In genomic region chr12:26614217-26614616, GRCh38 we compare ENCODE assay signal across 9 cellular contexts.
DNase-seq lines count a peak whose midpoint lies in the region; ATAC-seq and TF ChIP-seq lines count a peak whose summit lies in the region.
"Had no signal": no experiment of that assay in that cellular context is flagged by ENCODE, and none has a peak within 500 bp of the region (broad histone marks: within the 10 kb centered on the region; RNA-seq: fewer than 3 reads in every experiment).

No MANE protein-coding gene starts in this region.

- intact Hi-C loops in psoas muscle (cut with DNase I), result no loop called here

- H3K27me3 ChIP-seq in GM23338 (ENCODE audit: insufficient read depth), result no peaks in the 10 kb centered on the region
- no peaks in the 10 kb centered on the region for H3K27me3 ChIP-seq in psoas muscle (ENCODE audit: insufficient read depth in 3 of 3, low read length in 2 of 3)

- H3K9me3 Mint-ChIP-seq in GM23338, result no peaks in the 10 kb centered on the region
- H3K9me3 Mint-ChIP-seq: stimulated activated naive CD8-positive, alpha-beta T cell treated with anti-CD3 and anti-CD28 coated beads, Interleukin-15, Interleukin-2, amounts not matched to agents 100 ng/mL and 50 ng/mL, for 24 hours had no signal

- peaks cover 15% of the 10 kb centered on the region for H3K36me3 Mint-ChIP-seq in GM23338 (ENCODE audit: low read depth)

- H3K9me3 ChIP-seq in psoas muscle, result no peaks in the 10 kb centered on the region

- H3K36me3 ChIP-seq in GM23338 (ENCODE audit: insufficient read depth) (peaks cover 2% of the 10 kb centered on the region; the same call in 1 of the 2 replicates), psoas muscle (ENCODE audit: insufficient read depth in 1 of 2, low read depth in 1 of 2) (peaks cover 2 to 7% of the 10 kb centered on the region in 2 donors)

- H3K4me1 ChIP-seq in GM23338 (ENCODE audit: insufficient read depth) (no peaks in the 10 kb centered on the region), psoas muscle (no peaks in the 10 kb centered on the region)

- H3K4me3 ChIP-seq in AG10803 (ENCODE audit: low read length), result no peak overlapping the region
- no peak overlapping the region for H3K4me3 ChIP-seq in GM23338
- H3K4me3 ChIP-seq in psoas muscle, result no peak overlapping the region

- no peaks in the 10 kb centered on the region for H3K79me2 ChIP-seq in GM23338 (replicated peaks; ENCODE audit: insufficient read depth)

- WGBS in psoas muscle, 3 donors, result 44 to 49% (median 49%) methylated on average over 2 of the region's 2 CpGs

- TF ChIP-seq CTCF in AG10803 (conservative IDR thresholded peaks at IDR 0.05; ENCODE audit: low read length) (peak; percentile 69), GM23338 (conservative IDR thresholded peaks at IDR 0.05; ENCODE audit: low read depth in 2 of 2) (peak; percentile 83 to 88), psoas muscle (IDR thresholded peaks at IDR 0.05) (peak; percentile 16)

- H3F3A ChIP-seq in GM23338 (replicated peaks; ENCODE audit: low read depth), result no peaks in the 10 kb centered on the region

- peak; percentile 37 for DNase-seq in AG10803 (ENCODE audit: low read depth)
- peak; percentile 71 for DNase-seq in GM23338 (ENCODE audit: low spot score)
- peak; percentile 51 for DNase-seq in SK-MEL-5 (ENCODE audit: low read depth, low spot score)
- peak; percentile 40 for DNase-seq in fibroblast of peridontal ligament (ENCODE audit: extremely low read depth)
- DNase-seq in psoas muscle, result no peak
- DNase-seq in activated T-cell treated with anti-CD3 and anti-CD28 coated beads for 4 hours, result no peak

- H3K27ac ChIP-seq in GM23338 (ENCODE audit: low read depth) (no peak overlapping the region), psoas muscle (no peak overlapping the region)

- no peak overlapping the region for H3K27ac Mint-ChIP-seq in GM23338
- H3K27ac Mint-ChIP-seq: stimulated activated naive CD8-positive, alpha-beta T cell treated with anti-CD3 and anti-CD28 coated beads, Interleukin-15, Interleukin-2, amounts not matched to agents 100 ng/mL and 50 ng/mL, for 24 hours had no signal

- no peak overlapping the region for H2AFZ ChIP-seq in GM23338

- no peak overlapping the region for H3K4me3 Mint-ChIP-seq in GM23338
- H3K4me3 Mint-ChIP-seq: stimulated activated naive CD8-positive, alpha-beta T cell treated with anti-CD3 and anti-CD28 coated beads, Interleukin-15, Interleukin-2, amounts not matched to agents 100 ng/mL and 50 ng/mL, for 24 hours had no signal

- no peaks in the 10 kb centered on the region for H3K9me2 ChIP-seq in GM23338 (ENCODE audit: insufficient read depth)

- ATAC-seq in GM23338 (peak; percentile 91), psoas muscle (peak in 1 of 4 donors; percentile 38), HG02970 (IDR thresholded peaks at IDR 0.05; ENCODE audit: low FRiP score, unreplicated experiment) (no peak), HG03457 (IDR thresholded peaks at IDR 0.05; ENCODE audit: unreplicated experiment) (no peak)

- no peaks in the 10 kb centered on the region; the same call in 2 of the 3 replicates for H3K4me1 Mint-ChIP-seq in GM23338

- H4K20me1 ChIP-seq in GM23338 (replicated peaks; ENCODE audit: insufficient read depth), result 0 out of 2 replicates have a peak, but pooled peaks cover 5% of the 10 kb centered on the region

- H3K27me3 Mint-ChIP-seq in GM23338 (ENCODE audit: insufficient read depth, low read depth, poor library complexity), result no peaks in the 10 kb centered on the region
- H3K27me3 Mint-ChIP-seq: stimulated activated naive CD8-positive, alpha-beta T cell treated with anti-CD3 and anti-CD28 coated beads, Interleukin-15, Interleukin-2, amounts not matched to agents 100 ng/mL and 50 ng/mL, for 24 hours had no signal

- H3K4me2 ChIP-seq in GM23338, result no peak overlapping the region

- in situ Hi-C loops in SK-MEL-5 (cut with HindIII; ENCODE audit: low pct_unique_long_range_greater_than_20kb, low sequenced_read_pairs), result no loop called here

TF ChIP-seq in GM23338, 12 proteins besides CTCF, POLR2A, EP300 and RAD21:
- TF ChIP-seq POLR2AphosphoS5 (IDR thresholded peaks at IDR 0.05; ENCODE audit: low read depth) (no peak), NANOG (IDR thresholded peaks at IDR 0.05; ENCODE audit: borderline replicate concordance) (no peak), STAT1 (IDR thresholded peaks at IDR 0.05; ENCODE audit: unreplicated experiment) (no peak), CREB1 (CRISPR knock-in tag; IDR thresholded peaks at IDR 0.05; ENCODE audit: low read depth) (no peak), JUNB (IDR thresholded peaks at IDR 0.05; ENCODE audit: unreplicated experiment) (no peak), EZH2 (IDR thresholded peaks at IDR 0.05; ENCODE audit: low read depth, unreplicated experiment) (no peak), ZNF331 (CRISPR knock-in tag; IDR thresholded peaks at IDR 0.05; ENCODE audit: low read depth) (no peak), EZH2phosphoT487 (IDR thresholded peaks at IDR 0.05; ENCODE audit: unreplicated experiment) (no peak)
- TF ChIP-seq, protein P1, sequence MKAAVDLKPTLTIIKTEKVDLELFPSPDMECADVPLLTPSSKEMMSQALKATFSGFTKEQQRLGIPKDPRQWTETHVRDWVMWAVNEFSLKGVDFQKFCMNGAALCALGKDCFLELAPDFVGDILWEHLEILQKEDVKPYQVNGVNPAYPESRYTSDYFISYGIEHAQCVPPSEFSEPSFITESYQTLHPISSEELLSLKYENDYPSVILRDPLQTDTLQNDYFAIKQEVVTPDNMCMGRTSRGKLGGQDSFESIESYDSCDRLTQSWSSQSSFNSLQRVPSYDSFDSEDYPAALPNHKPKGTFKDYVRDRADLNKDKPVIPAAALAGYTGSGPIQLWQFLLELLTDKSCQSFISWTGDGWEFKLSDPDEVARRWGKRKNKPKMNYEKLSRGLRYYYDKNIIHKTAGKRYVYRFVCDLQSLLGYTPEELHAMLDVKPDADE (IDR thresholded peaks at IDR 0.05), result no peak
- TF ChIP-seq, protein P2, sequence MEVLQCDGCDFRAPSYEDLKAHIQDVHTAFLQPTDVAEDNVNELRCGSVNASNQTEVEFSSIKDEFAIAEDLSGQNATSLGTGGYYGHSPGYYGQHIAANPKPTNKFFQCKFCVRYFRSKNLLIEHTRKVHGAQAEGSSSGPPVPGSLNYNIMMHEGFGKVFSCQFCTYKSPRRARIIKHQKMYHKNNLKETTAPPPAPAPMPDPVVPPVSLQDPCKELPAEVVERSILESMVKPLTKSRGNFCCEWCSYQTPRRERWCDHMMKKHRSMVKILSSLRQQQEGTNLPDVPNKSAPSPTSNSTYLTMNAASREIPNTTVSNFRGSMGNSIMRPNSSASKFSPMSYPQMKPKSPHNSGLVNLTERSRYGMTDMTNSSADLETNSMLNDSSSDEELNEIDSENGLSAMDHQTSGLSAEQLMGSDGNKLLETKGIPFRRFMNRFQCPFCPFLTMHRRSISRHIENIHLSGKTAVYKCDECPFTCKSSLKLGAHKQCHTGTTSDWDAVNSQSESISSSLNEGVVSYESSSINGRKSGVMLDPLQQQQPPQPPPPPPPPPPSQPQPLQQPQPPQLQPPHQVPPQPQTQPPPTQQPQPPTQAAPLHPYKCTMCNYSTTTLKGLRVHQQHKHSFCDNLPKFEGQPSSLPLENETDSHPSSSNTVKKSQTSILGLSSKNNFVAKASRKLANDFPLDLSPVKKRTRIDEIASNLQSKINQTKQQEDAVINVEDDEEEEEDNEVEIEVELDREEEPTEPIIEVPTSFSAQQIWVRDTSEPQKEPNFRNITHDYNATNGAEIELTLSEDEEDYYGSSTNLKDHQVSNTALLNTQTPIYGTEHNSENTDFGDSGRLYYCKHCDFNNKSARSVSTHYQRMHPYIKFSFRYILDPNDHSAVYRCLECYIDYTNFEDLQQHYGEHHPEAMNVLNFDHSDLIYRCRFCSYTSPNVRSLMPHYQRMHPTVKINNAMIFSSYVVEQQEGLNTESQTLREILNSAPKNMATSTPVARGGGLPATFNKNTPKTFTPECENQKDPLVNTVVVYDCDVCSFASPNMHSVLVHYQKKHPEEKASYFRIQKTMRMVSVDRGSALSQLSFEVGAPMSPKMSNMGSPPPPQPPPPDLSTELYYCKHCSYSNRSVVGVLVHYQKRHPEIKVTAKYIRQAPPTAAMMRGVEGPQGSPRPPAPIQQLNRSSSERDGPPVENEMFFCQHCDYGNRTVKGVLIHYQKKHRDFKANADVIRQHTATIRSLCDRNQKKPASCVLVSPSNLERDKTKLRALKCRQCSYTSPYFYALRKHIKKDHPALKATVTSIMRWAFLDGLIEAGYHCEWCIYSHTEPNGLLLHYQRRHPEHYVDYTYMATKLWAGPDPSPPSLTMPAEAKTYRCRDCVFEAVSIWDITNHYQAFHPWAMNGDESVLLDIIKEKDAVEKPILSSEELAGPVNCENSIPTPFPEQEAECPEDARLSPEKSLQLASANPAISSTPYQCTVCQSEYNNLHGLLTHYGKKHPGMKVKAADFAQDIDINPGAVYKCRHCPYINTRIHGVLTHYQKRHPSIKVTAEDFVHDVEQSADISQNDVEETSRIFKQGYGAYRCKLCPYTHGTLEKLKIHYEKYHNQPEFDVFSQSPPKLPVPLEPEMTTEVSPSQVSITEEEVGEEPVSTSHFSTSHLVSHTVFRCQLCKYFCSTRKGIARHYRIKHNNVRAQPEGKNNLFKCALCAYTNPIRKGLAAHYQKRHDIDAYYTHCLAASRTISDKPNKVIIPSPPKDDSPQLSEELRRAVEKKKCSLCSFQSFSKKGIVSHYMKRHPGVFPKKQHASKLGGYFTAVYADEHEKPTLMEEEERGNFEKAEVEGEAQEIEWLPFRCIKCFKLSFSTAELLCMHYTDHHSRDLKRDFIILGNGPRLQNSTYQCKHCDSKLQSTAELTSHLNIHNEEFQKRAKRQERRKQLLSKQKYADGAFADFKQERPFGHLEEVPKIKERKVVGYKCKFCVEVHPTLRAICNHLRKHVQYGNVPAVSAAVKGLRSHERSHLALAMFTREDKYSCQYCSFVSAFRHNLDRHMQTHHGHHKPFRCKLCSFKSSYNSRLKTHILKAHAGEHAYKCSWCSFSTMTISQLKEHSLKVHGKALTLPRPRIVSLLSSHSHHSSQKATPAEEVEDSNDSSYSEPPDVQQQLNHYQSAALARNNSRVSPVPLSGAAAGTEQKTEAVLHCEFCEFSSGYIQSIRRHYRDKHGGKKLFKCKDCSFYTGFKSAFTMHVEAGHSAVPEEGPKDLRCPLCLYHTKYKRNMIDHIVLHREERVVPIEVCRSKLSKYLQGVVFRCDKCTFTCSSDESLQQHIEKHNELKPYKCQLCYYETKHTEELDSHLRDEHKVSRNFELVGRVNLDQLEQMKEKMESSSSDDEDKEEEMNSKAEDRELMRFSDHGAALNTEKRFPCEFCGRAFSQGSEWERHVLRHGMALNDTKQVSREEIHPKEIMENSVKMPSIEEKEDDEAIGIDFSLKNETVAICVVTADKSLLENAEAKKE (CRISPR knock-in tag; IDR thresholded peaks at IDR 0.05), result no peak

Comparison
In these comparisons a context has a peak if more than half of its experiments do, and no peak if none do; other contexts are left out.
1. DNase-seq: peak in AG10803 (single experiment), GM23338 (single experiment), SK-MEL-5 (single experiment) and fibroblast of peridontal ligament (single experiment); none in psoas muscle (0 of 2) and activated T-cell treated with anti-CD3 and anti-CD28 coated beads for 4 hours (single experiment).
2. CTCF ChIP-seq: peak in every context shown above with its lines; median percentile 86 in GM23338; 69 in AG10803; 16 in psoas muscle.